Comparison of ENCODE assay signal across 8 cellular contexts in the genomic region with DNA sequence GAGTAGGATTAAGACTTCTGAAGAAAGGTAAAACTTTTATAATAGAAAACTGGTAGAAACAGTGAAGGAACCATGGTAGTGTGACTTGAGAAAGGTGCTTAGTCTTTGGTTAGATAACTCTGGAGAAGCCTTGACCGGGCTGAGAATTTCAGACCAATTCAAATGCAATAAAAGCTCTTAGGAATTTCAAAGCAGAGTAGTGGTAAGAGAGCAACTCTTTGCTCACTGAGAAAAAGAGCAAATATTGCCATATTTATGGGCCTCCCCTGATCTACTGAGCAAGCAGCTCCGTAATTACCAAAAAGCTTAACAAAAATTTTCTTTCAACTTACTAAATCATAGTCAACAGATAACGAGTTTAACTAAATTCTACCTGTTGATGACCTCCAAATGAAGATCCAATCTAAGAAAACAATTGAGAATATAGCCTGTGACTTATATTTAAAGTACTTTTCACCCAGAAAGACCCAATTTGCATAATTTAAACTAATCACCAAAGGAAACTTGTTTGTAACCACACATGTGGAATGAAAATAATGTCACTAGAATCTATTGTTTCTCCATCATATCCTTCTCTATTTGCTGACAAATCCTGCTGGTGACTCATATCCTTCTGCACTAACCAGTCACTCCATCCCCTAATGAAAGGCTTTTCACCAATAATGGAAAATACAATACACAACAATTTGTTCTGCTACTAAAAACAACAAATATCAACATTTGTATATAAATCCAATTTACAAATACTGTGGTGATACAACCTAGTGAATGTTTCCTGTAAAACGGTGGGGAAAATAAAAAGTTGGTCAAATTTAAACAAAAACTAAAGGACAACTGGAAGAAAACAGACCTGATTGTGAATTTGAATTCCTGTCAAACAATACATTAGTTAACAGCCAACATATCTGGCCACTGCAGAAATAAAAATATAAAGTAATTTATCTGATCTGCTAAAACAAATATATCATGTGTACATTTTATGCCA. TPM values are rescaled to one million over a fixed set of nuclear protein-coding genes. Genes with fewer than 3 reads are reported as not detected.
A peak's percentile ranks its signal among the peaks of the same experiment; 100 is the strongest.
DNase-seq lines count a peak whose midpoint lies in the region; ATAC-seq and TF ChIP-seq lines count a peak whose summit lies in the region.

No MANE protein-coding gene starts in this region.

- H3K36me3 ChIP-seq in DND-41 (ENCODE audit: insufficient read depth, low read length) (peaks cover 54% of the 10 kb centered on the region; the same call in 1 of the 2 replicates), mesodermal cell (ENCODE audit: control insufficient read depth, insufficient read depth, low read length) (peaks cover 5% of the 10 kb centered on the region)

- WGBS in mesodermal cell (ENCODE audit: insufficient coverage in 2 of 2), 2 experiments, result 0 to 25% methylated on average over 1 to 2 of the region's 4 CpGs

- H3K9me3 ChIP-seq in DND-41 (ENCODE audit: insufficient read depth, low read length, severe bottlenecking) (no peaks in the 10 kb centered on the region), mesodermal cell (ENCODE audit: control insufficient read depth, low read length) (no peaks in the 10 kb centered on the region)

- peak overlapping the region; percentile 37 for H3K4me3 Mint-ChIP-seq in MCF 10A (ENCODE audit: unreplicated experiment)

- peaks cover 23% of the 10 kb centered on the region for H4K20me1 ChIP-seq in DND-41 (ENCODE audit: insufficient read depth, low read length)

- DNase-seq in DND-41 (no peak), NAMALWA (ENCODE audit: low spot score) (peak; percentile 44), MCF 10A (ENCODE audit: unreplicated experiment) (peak; percentile 57), GOT3 (lab: John Stamatoyannopoulos, UW) (no peak), cerebellar nuclear complex (lab: John Stamatoyannopoulos, UW) (no peak)

- peak overlapping the region; percentile 66 for H3K4me2 ChIP-seq in DND-41 (ENCODE audit: insufficient read depth, low read length)

- no peaks in the 10 kb centered on the region for H3K27me3 ChIP-seq in DND-41 (ENCODE audit: insufficient read depth, low read length, poor library complexity)

- CTCF ChIA-PET in MCF 10A (lab: Yijun Ruan, JAX), result interaction anchor here (0.5 to 1.1 kb wide), 4 partner anchors 17 to 93 kb away, joined by 3 to 4 read pairs (median 3); no protein-coding TSS in a partner anchor

- no peaks in the 10 kb centered on the region for H3K27me3 Mint-ChIP-seq in MCF 10A (ENCODE audit: insufficient read depth, unreplicated experiment)

- peak overlapping the region; percentile 96 for H3K27ac ChIP-seq in DND-41 (ENCODE audit: low read length)
- peak overlapping the region; percentile 79 for H3K27ac ChIP-seq in mesodermal cell (ENCODE audit: low read depth, low read length, severe bottlenecking)

- POLR2A ChIA-PET in MCF 10A (lab: Yijun Ruan, JAX), result interaction anchor here (0.8 to 12.7 kb wide), 16 partner anchors 8 to 89 kb away, joined by 3 to 409 read pairs (median 4); partner anchors contain the start of gene KHDRBS1

- H2AFZ ChIP-seq in DND-41 (ENCODE audit: low read depth, low read length), result no peak overlapping the region

- TF ChIP-seq CTCF in DND-41 (IDR thresholded peaks at IDR 0.05; ENCODE audit: borderline replicate concordance, extremely low read depth, low read length, poor library complexity, severe bottlenecking) (no peak), MCF 10A (IDR thresholded peaks at IDR 0.05; ENCODE audit: unreplicated experiment) (no peak)

- peak overlapping the region; percentile 85 for H3K9ac ChIP-seq in DND-41 (ENCODE audit: low read depth, low read length)

- peaks cover 68% of the 10 kb centered on the region for H3K4me1 Mint-ChIP-seq in MCF 10A (ENCODE audit: insufficient read depth, unreplicated experiment)

- H3K4me1 ChIP-seq in DND-41 (ENCODE audit: insufficient read depth, low read length), result peaks cover 98% of the 10 kb centered on the region
- peaks cover 42% of the 10 kb centered on the region for H3K4me1 ChIP-seq in mesodermal cell (ENCODE audit: control insufficient read depth, insufficient read depth, low read length, poor library complexity, severe bottlenecking)

- peak overlapping the region; percentile 89 for H3K27ac Mint-ChIP-seq in MCF 10A (ENCODE audit: low read depth, unreplicated experiment)

- H3K36me3 Mint-ChIP-seq in MCF 10A (ENCODE audit: insufficient read depth, unreplicated experiment), result peaks cover 19% of the 10 kb centered on the region

- ATAC-seq in DND-41 (ENCODE audit: insufficient read depth, low read depth), result no peak
- no peak for ATAC-seq in activated CD4-positive, CD25-positive, alpha-beta regulatory T cell treated with anti-CD3 and anti-CD28 coated beads, Interleukin-2, amount 50 U/mL, for 24 hours
- ATAC-seq in GM21360 (IDR thresholded peaks at IDR 0.05; ENCODE audit: unreplicated experiment), result no peak

- peak overlapping the region; percentile 5 to 86; a peak in 3 of 4 replicates for H3K4me3 ChIP-seq in DND-41 (ENCODE audit: low read depth in 1 of 2, low read length in 2 of 2)
- no peak overlapping the region for H3K4me3 ChIP-seq in mesodermal cell (ENCODE audit: extremely low read depth, insufficient read depth, low read length, poor library complexity, severe bottlenecking)

- H3K9me3 Mint-ChIP-seq in MCF 10A (ENCODE audit: unreplicated experiment), result no peaks in the 10 kb centered on the region

- no TSS peak for BruUV-seq in MCF 10A (replicated peaks; lab: Mats Ljungman, UMichigan)

- intact Hi-C loops in MCF 10A (cut with micrococcal nuclease), result no loop called here

- peaks cover 99% of the 10 kb centered on the region for H3K79me2 ChIP-seq in DND-41 (ENCODE audit: insufficient read depth, low read length)

RNA-seq across cellular contexts. Expression of gene PTP4A2, which starts 6.6 kb away (rescaled TPM):
- total RNA-seq in MCF 10A (2022), result 196 and 220 TPM in 2 replicates
- polyA plus RNA-seq in mesodermal cell (2013, experiment 1 of 2), result 179 TPM
- 163 TPM for polyA plus RNA-seq in mesodermal cell (2013, experiment 2 of 2)

Comparison
In these comparisons a context has a peak if more than half of its experiments do, and no peak if none do; other contexts are left out.
1. DNase-seq: peak in NAMALWA (single experiment) and MCF 10A (single experiment); none in DND-41 (single experiment), GOT3 (single experiment) and cerebellar nuclear complex (0 of 2).